18 cellular contexts compared by ENCODE assay signal in genomic region chr14:102047808-102048540, GRCh38.
"Had no signal": no experiment of that assay in that cellular context is flagged by ENCODE, and none has a peak within 500 bp of the region (broad histone marks: within the 10 kb centered on the region; RNA-seq: fewer than 3 reads in every experiment).

No MANE protein-coding gene starts in this region.

- H3K9me3 ChIP-seq: heart left ventricle, sigmoid colon, suprapubic skin, thyroid gland, upper lobe of left lung, uterus had no signal

- ATAC-seq: esophagus mucosa; heart left ventricle; naive thymus-derived CD4-positive, alpha-beta T cell; stimulated activated naive CD8-positive, alpha-beta T cell treated with anti-CD3 and anti-CD28 coated beads, Interleukin-15, Interleukin-2, amounts not matched to agents 100 U/mL and 50 U/mL, for 24 hours had no signal

- FAIRE-seq: frontal cortex had no signal

- H3K4me3 Mint-ChIP-seq: naive thymus-derived CD4-positive, alpha-beta T cell had no signal

- H3K27me3 ChIP-seq: dorsolateral prefrontal cortex, heart left ventricle, sigmoid colon, suprapubic skin, thyroid gland, upper lobe of left lung, uterus had no signal

- H3K4me3 ChIP-seq: dorsolateral prefrontal cortex, heart left ventricle, sigmoid colon, skin epidermis, suprapubic skin, thyroid gland, upper lobe of left lung, uterus had no signal

- DNase-seq: cortex of kidney; dorsolateral prefrontal cortex; effector CD8-positive, alpha-beta T cell; heart left ventricle; hippocampal formation; kidney glomerular epithelial cell; naive thymus-derived CD4-positive, alpha-beta T cell; nucleus accumbens; sigmoid colon; stimulated activated CD4-positive, alpha-beta T cell treated with anti-CD3 and anti-CD28 coated beads, Interleukin-2, amount 100 ng/mL, for 24 hours; stimulated activated naive CD8-positive, alpha-beta T cell treated with anti-CD3 and anti-CD28 coated beads, Interleukin-15, Interleukin-2, amounts not matched to agents 100 U/mL and 50 U/mL, for 24 hours; thyroid gland; uterus had no signal

- H3K27me3 Mint-ChIP-seq: naive thymus-derived CD4-positive, alpha-beta T cell had no signal

- H3K9me3 Mint-ChIP-seq: naive thymus-derived CD4-positive, alpha-beta T cell had no signal

- H3K27ac ChIP-seq: heart left ventricle, skin epidermis, suprapubic skin, upper lobe of left lung, uterus had no signal

- H3K4me1 ChIP-seq: uterus had no signal
